ENCODE assay signal across 8 cellular contexts in genomic region chr1:224029286-224030025, GRCh38.
DNase-seq lines count a peak whose midpoint lies in the region; ATAC-seq, FAIRE-seq and TF ChIP-seq lines count a peak whose summit lies in the region.
"Not testable (repeated sequence)": the region's sequence is repeated elsewhere in the genome, so short reads cannot be mapped to it uniquely, and the experiment has no call there.

No MANE protein-coding gene starts in this region.

- not testable (repeated sequence) for H3K27ac ChIP-seq in A549; RWPE2 (ENCODE audit: poor library complexity, severe bottlenecking); left lung

- not testable (repeated sequence) for H3K27me3 ChIP-seq in RWPE2 (ENCODE audit: insufficient read depth, poor library complexity, severe bottlenecking); left lung

- not testable (repeated sequence) for FAIRE-seq in A549 (lab: Jason Lieb, UNC)

- DNase-seq in A549 (ENCODE audit: low read depth in 1 of 2, low spot score in 1 of 2); RWPE2 (ENCODE audit: low spot score); left lung: not testable (repeated sequence)

- TF ChIP-seq POLR2A in A549 (IDR thresholded peaks at IDR 0.05; ENCODE audit: low read length), result not testable (repeated sequence)

- H3K9me3 ChIP-seq in A549; RWPE2 (ENCODE audit: severe bottlenecking); left lung: not testable (repeated sequence)

- TF ChIP-seq EP300 in A549 (IDR thresholded peaks at IDR 0.05), result not testable (repeated sequence)

- not testable (repeated sequence) for H3K4me1 ChIP-seq in A549; RWPE2 (ENCODE audit: insufficient read depth, poor library complexity, severe bottlenecking); left lung

- CTCF ChIA-PET in A549 (lab: Yijun Ruan, JAX), result not testable (repeated sequence)

- not testable (repeated sequence) for H3K4me2 ChIP-seq in A549

- TF ChIP-seq RAD21 in A549 (conservative IDR thresholded peaks at IDR 0.05 in 1 of 2, IDR thresholded peaks at IDR 0.05 in 1 of 2), result not testable (repeated sequence)

- not testable (repeated sequence) for H3K36me3 ChIP-seq in RWPE2 (ENCODE audit: low read depth); left lung

- not testable (repeated sequence) for H3K4me3 ChIP-seq in A549; RWPE2 (ENCODE audit: severe bottlenecking); left lung

- POLR2A ChIA-PET in A549 (lab: Yijun Ruan, JAX), result not testable (repeated sequence)

- not testable (repeated sequence) for TF ChIP-seq CTCF in A549 (IDR thresholded peaks at IDR 0.05); RWPE2 (IDR thresholded peaks at IDR 0.05; ENCODE audit: poor library complexity, severe bottlenecking); left lung (IDR thresholded peaks at IDR 0.05)

- ATAC-seq in A549 (peak; percentile 84 to 87), GM18868 (IDR thresholded peaks at IDR 0.05; ENCODE audit: unreplicated experiment) (peak; percentile 95), GM21360 (IDR thresholded peaks at IDR 0.05; ENCODE audit: unreplicated experiment) (peak; percentile 88), HG02571 (IDR thresholded peaks at IDR 0.05; ENCODE audit: unreplicated experiment) (peak; percentile 81), HG03045 (IDR thresholded peaks at IDR 0.05; ENCODE audit: unreplicated experiment) (peak; percentile 83), HG03457 (IDR thresholded peaks at IDR 0.05; ENCODE audit: unreplicated experiment) (peak; percentile 85), RWPE2 (ENCODE audit: low read depth) (peak; percentile 67), left lung (peak; percentile 87)

- 43% methylated on average over 5 of the region's 5 CpGs for WGBS in A549 (ENCODE audit: missing lambda C conversion rate)

- intact Hi-C loops in left lung (cut with DNase I), result not testable (repeated sequence)
